Comparison of ENCODE assay signal across 16 cellular contexts in the genomic region with DNA sequence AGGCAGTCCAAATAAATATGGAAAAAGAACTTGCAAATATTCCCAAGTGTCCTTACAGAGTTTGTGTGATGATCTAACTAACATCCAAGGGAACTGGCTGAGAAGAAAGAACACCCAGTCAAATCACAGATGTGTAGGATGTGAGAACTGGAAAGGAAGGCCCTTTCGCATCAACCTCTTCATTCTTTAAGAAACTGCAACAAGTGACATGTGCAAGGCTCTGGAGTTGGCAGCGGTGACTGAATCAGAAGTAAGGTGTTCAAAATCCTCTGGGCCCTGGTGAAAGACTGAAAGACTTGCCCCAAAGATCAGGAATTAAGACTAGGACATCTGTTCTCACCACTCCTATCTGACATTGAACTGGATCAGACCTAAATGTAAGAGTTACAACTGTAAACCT.
DNase-seq lines count a peak whose midpoint lies in the region; ATAC-seq and TF ChIP-seq lines count a peak whose summit lies in the region.
"Had no signal": no experiment of that assay in that cellular context is flagged by ENCODE, and none has a peak within 500 bp of the region (broad histone marks: within the 10 kb centered on the region; RNA-seq: fewer than 3 reads in every experiment).

No MANE protein-coding gene starts in this region.

- TF ChIP-seq EP300 in suprapubic skin (IDR thresholded peaks at IDR 0.05): no peak

- H3K4me3 Mint-ChIP-seq in activated CD4-positive, alpha-beta memory T cell treated with anti-CD3 and anti-CD28 coated beads for 36 hours: peak overlapping the region; percentile 35
- H3K4me3 Mint-ChIP-seq in immature natural killer cell: no peak overlapping the region
- H3K4me3 Mint-ChIP-seq: mesothelial cell of epicardium had no signal

- WGBS in heart left ventricle, 4 donors: 80 to 88% (median 88%) methylated on average over 2 of the region's 2 CpGs
- WGBS in suprapubic skin: 95% methylated on average over 2 of the region's 2 CpGs

- intact Hi-C loops in left ventricle myocardium inferior (cut with micrococcal nuclease) (no loop called here), heart left ventricle (cut with DNase I) (loop anchor here in 1 of 10 donors (10.0 kb wide), 1 partner anchor 84 kb away; no protein-coding TSS in a partner anchor)
- intact Hi-C loops in activated CD4-positive, alpha-beta memory T cell treated with anti-CD3 and anti-CD28 coated beads for 36 hours (cut with micrococcal nuclease): loop anchor here (1.0 to 2.0 kb wide), 3 partner anchors 9 to 78 kb away; no protein-coding TSS in a partner anchor

- H3K27me3 ChIP-seq in left ventricle myocardium inferior (ENCODE audit: low read depth): no peaks in the 10 kb centered on the region
- no peaks in the 10 kb centered on the region for H3K27me3 ChIP-seq in heart left ventricle
- H3K27me3 ChIP-seq in suprapubic skin: no peaks in the 10 kb centered on the region
- H3K27me3 ChIP-seq: BE2C had no signal

- peak overlapping the region; percentile 37 for H3K27ac ChIP-seq in left ventricle myocardium inferior (replicated peaks)
- peak overlapping the region in 1 of 12 donors; percentile 55 for H3K27ac ChIP-seq in heart left ventricle
- peak overlapping the region; percentile 81 for H3K27ac ChIP-seq in suprapubic skin
- H3K27ac ChIP-seq: parathyroid adenoma had no signal

- H3K36me3 Mint-ChIP-seq in activated CD4-positive, alpha-beta memory T cell treated with anti-CD3 and anti-CD28 coated beads for 36 hours: peaks cover 21% of the 10 kb centered on the region
- H3K36me3 Mint-ChIP-seq in immature natural killer cell: peaks cover 0 to 17% (median 6%) of the 10 kb centered on the region in 3 donors

- H3K4me3 ChIP-seq in left ventricle myocardium inferior (no peak overlapping the region), heart left ventricle (no peak overlapping the region), suprapubic skin (no peak overlapping the region)

- no peaks in the 10 kb centered on the region for H3K9me3 ChIP-seq in left ventricle myocardium inferior (replicated peaks)
- no peaks in the 10 kb centered on the region for H3K9me3 ChIP-seq in heart left ventricle
- no peaks in the 10 kb centered on the region for H3K9me3 ChIP-seq in suprapubic skin
- H3K9me3 ChIP-seq: BE2C had no signal

- peaks cover 62% of the 10 kb centered on the region for H3K4me1 Mint-ChIP-seq in activated CD4-positive, alpha-beta memory T cell treated with anti-CD3 and anti-CD28 coated beads for 36 hours (ENCODE audit: low read depth)
- peaks cover 54 to 77% of the 10 kb centered on the region in 2 donors for H3K4me1 Mint-ChIP-seq in immature natural killer cell

- H3K36me3 ChIP-seq in left ventricle myocardium inferior (peaks cover 35% of the 10 kb centered on the region), heart left ventricle (peaks cover 0 to 47% (median 42%) of the 10 kb centered on the region in 9 donors), suprapubic skin (peaks cover 5% of the 10 kb centered on the region)
- H3K36me3 ChIP-seq: BE2C had no signal

- CTCF ChIA-PET in activated CD4-positive, alpha-beta memory T cell treated with anti-CD3 and anti-CD28 coated beads for 36 hours (lab: Charles Lee): interaction anchor here (1.6 kb wide), 1 partner anchor 81 kb away, joined by 4 read pairs; no protein-coding TSS in a partner anchor

- H3K27me3 Mint-ChIP-seq in activated CD4-positive, alpha-beta memory T cell treated with anti-CD3 and anti-CD28 coated beads for 36 hours: no peaks in the 10 kb centered on the region
- H3K27me3 Mint-ChIP-seq in immature natural killer cell (ENCODE audit: low read depth in 3 of 3): peaks cover 0 to 2% (median under 1%) of the 10 kb centered on the region in 3 donors

- H3K27ac Mint-ChIP-seq in activated CD4-positive, alpha-beta memory T cell treated with anti-CD3 and anti-CD28 coated beads for 36 hours: peak overlapping the region; percentile 95
- H3K27ac Mint-ChIP-seq in immature natural killer cell: peak overlapping the region; percentile 4 to 82 (median 58)
- H3K27ac Mint-ChIP-seq: mesothelial cell of epicardium had no signal

- no peak for DNase-seq in left ventricle myocardium inferior
- no peak for DNase-seq in heart left ventricle
- DNase-seq in activated CD4-positive, alpha-beta memory T cell treated with anti-CD3 and anti-CD28 coated beads for 36 hours: peak; percentile 65
- DNase-seq in immature natural killer cell: no peak
- DNase-seq in suprapubic skin (ENCODE audit: low spot score in 2 of 2): no peak
- no peak for DNase-seq in EL
- DNase-seq in NCI-H82 treated with DMSO at 0.1 percent for 48 hours (lab: John Stamatoyannopoulos, UW; ENCODE audit: unreplicated experiment): no peak
- DNase-seq in GM10266 (ENCODE audit: extremely low spot score): no peak
- DNase-seq: activated CD8-positive, alpha-beta memory T cell treated with anti-CD3 and anti-CD28 coated beads for 24 hours; BE2C; cortex of kidney; Karpas-422; NCI-H146; NCI-H524 had no signal

- H3K4me1 ChIP-seq in left ventricle myocardium inferior (peaks cover 66% of the 10 kb centered on the region), heart left ventricle (peaks cover 0 to 54% (median 26%) of the 10 kb centered on the region in 12 donors), suprapubic skin (peaks cover 42% of the 10 kb centered on the region)
- H3K4me1 ChIP-seq: BE2C had no signal

- no peak for TF ChIP-seq POLR2A in heart left ventricle (IDR thresholded peaks at IDR 0.05)
- no peak for TF ChIP-seq POLR2A in suprapubic skin (IDR thresholded peaks at IDR 0.05)

- POLR2A ChIA-PET in activated CD4-positive, alpha-beta memory T cell treated with anti-CD3 and anti-CD28 coated beads for 36 hours (lab: Charles Lee): interaction anchor here (0.5 to 1.2 kb wide), 5 partner anchors 8 to 82 kb away, joined by 3 to 5 read pairs (median 3); no protein-coding TSS in a partner anchor

- no peak for ATAC-seq in heart left ventricle

- H3K9me3 Mint-ChIP-seq in activated CD4-positive, alpha-beta memory T cell treated with anti-CD3 and anti-CD28 coated beads for 36 hours: no peaks in the 10 kb centered on the region
- no peaks in the 10 kb centered on the region for H3K9me3 Mint-ChIP-seq in immature natural killer cell
- H3K9me3 Mint-ChIP-seq: mesothelial cell of epicardium had no signal

- no peak for TF ChIP-seq CTCF in left ventricle myocardium inferior (IDR thresholded peaks at IDR 0.05; ENCODE audit: borderline replicate concordance)
- no peak for TF ChIP-seq CTCF in heart left ventricle (IDR thresholded peaks at IDR 0.05)
- no peak for TF ChIP-seq CTCF in suprapubic skin (IDR thresholded peaks at IDR 0.05)
- no peak for TF ChIP-seq CTCF in GM10266 (IDR thresholded peaks at IDR 0.05; ENCODE audit: control insufficient read depth, insufficient read depth, low read depth, missing control alignments)
